35 cellular contexts compared by ENCODE assay signal in the genomic region with DNA sequence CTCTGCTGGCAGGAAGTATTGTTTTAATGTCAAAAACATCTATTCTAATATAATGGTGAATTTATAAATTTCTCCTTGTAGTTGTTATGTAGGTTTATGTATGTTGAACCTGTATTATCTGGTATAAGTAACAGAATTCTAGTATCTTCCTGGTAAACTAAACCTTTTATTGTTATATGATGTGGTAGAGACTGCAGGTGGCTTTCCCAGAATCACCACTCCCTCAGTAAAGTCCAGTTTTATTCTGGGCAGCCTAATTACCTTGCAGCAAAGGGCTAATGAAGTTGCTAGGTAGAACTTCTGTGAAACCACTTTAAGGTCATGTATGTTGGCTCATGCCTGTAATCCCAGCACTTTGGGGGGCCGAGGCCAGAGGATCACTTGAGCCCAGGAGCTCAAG.
"Had no signal": no experiment of that assay in that cellular context is flagged by ENCODE, and none has a peak within 500 bp of the region (broad histone marks: within the 10 kb centered on the region; RNA-seq: fewer than 3 reads in every experiment).

No MANE protein-coding gene starts in this region.

- H3K27ac Mint-ChIP-seq: activated B cell treated with CpG ODN at 0.5 μM for 24 hours; activated CD4-positive, alpha-beta memory T cell treated with anti-CD3 and anti-CD28 coated beads for 36 hours; activated CD8-positive, alpha-beta T cell treated with anti-CD3 and anti-CD28 coated beads for 36 hours; activated naive CD4-positive, alpha-beta T cell treated with anti-CD3 and anti-CD28 coated beads for 36 hours; activated naive CD4-positive, alpha-beta T cell treated with anti-CD3 and anti-CD28 coated beads, Interleukin-2, amount 50 U/mL, for 72 hours; activated T-cell treated with anti-CD3 and anti-CD28 coated beads, Interleukin-2, amount 50 U/mL, for 72 hours; activated T-helper 1 cell treated with anti-CD3 and anti-CD28 coated beads, Interleukin-12 subunit alpha, Interleukin-12 subunit beta, Interleukin-2, Interleukin-4 antibody, amounts not matched to agents 30 ng/mL and 10 ng/mL and 1 ng/mL, durations not matched to agents 14 hours and 24 hours and 36 hours; activated T-helper 17 cell treated with anti-CD3 and anti-CD28 coated beads, Interleukin-2, amount 50 U/mL, for 72 hours; T-helper 1 cell treated with Interleukin-12 subunit alpha and Interleukin-12 subunit beta and Interleukin-4 antibody, amounts not matched to agents 30 μg/mL and 1 μg/mL, for 36 hours; T-helper 2 cell treated with Interferon-gamma antibody and Interleukin-4, amounts not matched to agents 5 μg/mL and 100 μg/mL, for 36 hours had no signal

- DNase-seq: activated B cell treated with CpG ODN at 0.5 μM for 24 hours; activated CD4-positive, alpha-beta memory T cell treated with anti-CD3 and anti-CD28 coated beads for 36 hours; activated CD4-positive, alpha-beta T cell treated with anti-CD3 and anti-CD28 coated beads for 4 hours; activated CD4-positive, alpha-beta T cell treated with anti-CD3 and anti-CD28 coated beads, Interleukin-2, amount 50 U/mL, for 1 hour; activated CD4-positive, alpha-beta T cell treated with anti-CD3 and anti-CD28 coated beads, Interleukin-2, amount 50 U/mL, for 4 hours; activated CD4-positive, CD25-positive, alpha-beta regulatory T cell treated with anti-CD3 and anti-CD28 coated beads, Interleukin-2, amount 50 U/mL, for 72 hours; activated CD8-positive, alpha-beta memory T cell treated with anti-CD3 and anti-CD28 coated beads, Interleukin-2, amount 50 U/mL, for 4 hours; activated CD8-positive, alpha-beta T cell treated with anti-CD3 and anti-CD28 coated beads for 36 hours; activated effector memory CD4-positive, alpha-beta T cell treated with anti-CD3 and anti-CD28 coated beads, Interleukin-2, amount 50 U/mL, for 16 hours; activated gamma-delta T cell treated with Interleukin-2 at 50 U/mL for 16 hours; activated naive CD4-positive, alpha-beta T cell; activated naive CD4-positive, alpha-beta T cell treated with anti-CD3 and anti-CD28 coated beads for 36 hours; activated naive CD4-positive, alpha-beta T cell treated with anti-CD3 and anti-CD28 coated beads, Interleukin-2, amount 50 U/mL, for 16 hours; activated T-cell treated with anti-CD3 and anti-CD28 coated beads for 4 hours; activated T-cell treated with anti-CD3 and anti-CD28 coated beads, Interleukin-2, amount 50 U/mL, for 1 hour; activated T-cell treated with anti-CD3 and anti-CD28 coated beads, Interleukin-2, amount 50 U/mL, for 4 hours; activated T-cell treated with anti-CD3 and anti-CD28 coated beads, Interleukin-2, amount 50 U/mL, for 72 hours; adrenal gland; amniotic stem cell; aorta; body of pancreas; brain microvascular endothelial cell; caudate nucleus; SW 1271; T-helper 1 cell; T-helper 2 cell; T-helper 9 cell had no signal

- H3K36me3 Mint-ChIP-seq: activated naive CD4-positive, alpha-beta T cell treated with anti-CD3 and anti-CD28 coated beads, Interleukin-2, amount 50 U/mL, for 72 hours had no signal

- H3K4me3 ChIP-seq: adrenal gland, body of pancreas, breast epithelium had no signal

- H3K27ac ChIP-seq: adrenal gland, body of pancreas, brain microvascular endothelial cell, breast epithelium, VCaP had no signal

- H3K4me3 Mint-ChIP-seq: activated B cell treated with CpG ODN at 0.5 μM for 24 hours; activated CD4-positive, alpha-beta memory T cell treated with anti-CD3 and anti-CD28 coated beads for 36 hours; activated CD8-positive, alpha-beta T cell treated with anti-CD3 and anti-CD28 coated beads for 36 hours; activated naive CD4-positive, alpha-beta T cell treated with anti-CD3 and anti-CD28 coated beads for 36 hours; activated T-cell treated with anti-CD3 and anti-CD28 coated beads, Interleukin-2, amount 50 U/mL, for 4 hours; activated T-cell treated with anti-CD3 and anti-CD28 coated beads, Interleukin-2, amount 50 U/mL, for 72 hours; activated T-helper 1 cell treated with anti-CD3 and anti-CD28 coated beads, Interleukin-12 subunit alpha, Interleukin-12 subunit beta, Interleukin-2, Interleukin-4 antibody, amounts not matched to agents 30 ng/mL and 10 ng/mL and 1 ng/mL, durations not matched to agents 14 hours and 24 hours and 36 hours; activated T-helper 17 cell treated with anti-CD3 and anti-CD28 coated beads, Interleukin-2, amount 50 U/mL, for 72 hours; central memory CD8-positive, alpha-beta T cell; T-helper 1 cell treated with Interleukin-12 subunit alpha and Interleukin-12 subunit beta and Interleukin-4 antibody, amounts not matched to agents 30 μg/mL and 1 μg/mL, for 36 hours; T-helper 2 cell treated with Interferon-gamma antibody and Interleukin-4, amounts not matched to agents 5 μg/mL and 100 μg/mL, for 36 hours had no signal

- H3K27me3 ChIP-seq: adrenal gland, body of pancreas, brain microvascular endothelial cell, breast epithelium had no signal

- H3K27me3 Mint-ChIP-seq: activated B cell treated with CpG ODN at 0.5 μM for 24 hours; activated CD4-positive, alpha-beta memory T cell treated with anti-CD3 and anti-CD28 coated beads for 36 hours; activated CD8-positive, alpha-beta T cell treated with anti-CD3 and anti-CD28 coated beads for 36 hours; activated T-helper 17 cell treated with anti-CD3 and anti-CD28 coated beads, Interleukin-2, amount 50 U/mL, for 72 hours; central memory CD8-positive, alpha-beta T cell had no signal

- H3K9me3 ChIP-seq: adrenal gland, body of pancreas, breast epithelium had no signal

- H3K4me1 ChIP-seq: body of pancreas, breast epithelium had no signal

- H3K9me3 Mint-ChIP-seq: activated B cell treated with CpG ODN at 0.5 μM for 24 hours; activated CD4-positive, alpha-beta memory T cell treated with anti-CD3 and anti-CD28 coated beads for 36 hours; activated CD8-positive, alpha-beta T cell treated with anti-CD3 and anti-CD28 coated beads for 36 hours; activated naive CD4-positive, alpha-beta T cell treated with anti-CD3 and anti-CD28 coated beads for 36 hours; activated naive CD4-positive, alpha-beta T cell treated with anti-CD3 and anti-CD28 coated beads, Interleukin-2, amount 50 U/mL, for 72 hours; activated T-cell treated with anti-CD3 and anti-CD28 coated beads, Interleukin-2, amount 50 U/mL, for 4 hours; activated T-cell treated with anti-CD3 and anti-CD28 coated beads, Interleukin-2, amount 50 U/mL, for 72 hours; activated T-helper 1 cell treated with anti-CD3 and anti-CD28 coated beads, Interleukin-12 subunit alpha, Interleukin-12 subunit beta, Interleukin-2, Interleukin-4 antibody, amounts not matched to agents 30 ng/mL and 10 ng/mL and 1 ng/mL, durations not matched to agents 14 hours and 24 hours and 36 hours; activated T-helper 17 cell treated with anti-CD3 and anti-CD28 coated beads, Interleukin-2, amount 50 U/mL, for 72 hours; central memory CD8-positive, alpha-beta T cell; T-helper 1 cell treated with Interleukin-12 subunit alpha and Interleukin-12 subunit beta and Interleukin-4 antibody, amounts not matched to agents 30 μg/mL and 1 μg/mL, for 36 hours; T-helper 2 cell treated with Interferon-gamma antibody and Interleukin-4, amounts not matched to agents 5 μg/mL and 100 μg/mL, for 36 hours had no signal

- H3K36me3 ChIP-seq: brain microvascular endothelial cell, breast epithelium had no signal

- ATAC-seq: activated CD8-positive, alpha-beta T cell treated with anti-CD3 and anti-CD28 coated beads for 36 hours; activated naive CD4-positive, alpha-beta T cell treated with anti-CD3 and anti-CD28 coated beads, Interleukin-2, amount 50 U/mL, for 72 hours; activated T-cell treated with anti-CD3 and anti-CD28 coated beads, Interleukin-2, amount 50 U/mL, for 4 hours; activated T-cell treated with anti-CD3 and anti-CD28 coated beads, Interleukin-2, amount 50 U/mL, for 72 hours; activated T-helper 17 cell treated with anti-CD3 and anti-CD28 coated beads, Interleukin-2, amount 50 U/mL, for 72 hours; body of pancreas had no signal
